ENCODE assay signal across 1 cellular context in genomic region chr16:53519417-53520091, GRCh38.
TF ChIP-seq lines count a peak whose summit lies in the region.

No MANE protein-coding gene starts in this region.

TF ChIP-seq in H1, 55 proteins besides CTCF, POLR2A, EP300 and RAD21 (continued from another document):
- TF ChIP-seq, protein P1, sequence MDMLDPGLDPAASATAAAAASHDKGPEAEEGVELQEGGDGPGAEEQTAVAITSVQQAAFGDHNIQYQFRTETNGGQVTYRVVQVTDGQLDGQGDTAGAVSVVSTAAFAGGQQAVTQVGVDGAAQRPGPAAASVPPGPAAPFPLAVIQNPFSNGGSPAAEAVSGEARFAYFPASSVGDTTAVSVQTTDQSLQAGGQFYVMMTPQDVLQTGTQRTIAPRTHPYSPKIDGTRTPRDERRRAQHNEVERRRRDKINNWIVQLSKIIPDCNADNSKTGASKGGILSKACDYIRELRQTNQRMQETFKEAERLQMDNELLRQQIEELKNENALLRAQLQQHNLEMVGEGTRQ (IDR thresholded peaks at IDR 0.05; ENCODE audit: low read length): no peak
- no peak for TF ChIP-seq TEAD4 (IDR thresholded peaks at IDR 0.05; ENCODE audit: low read depth, low read length)
- TF ChIP-seq RXRA (IDR thresholded peaks at IDR 0.05; ENCODE audit: insufficient read depth, low read depth, low read length): no peak
- TF ChIP-seq CEBPB (IDR thresholded peaks at IDR 0.05; ENCODE audit: low read depth, low read length): no peak
